In the genomic region with DNA sequence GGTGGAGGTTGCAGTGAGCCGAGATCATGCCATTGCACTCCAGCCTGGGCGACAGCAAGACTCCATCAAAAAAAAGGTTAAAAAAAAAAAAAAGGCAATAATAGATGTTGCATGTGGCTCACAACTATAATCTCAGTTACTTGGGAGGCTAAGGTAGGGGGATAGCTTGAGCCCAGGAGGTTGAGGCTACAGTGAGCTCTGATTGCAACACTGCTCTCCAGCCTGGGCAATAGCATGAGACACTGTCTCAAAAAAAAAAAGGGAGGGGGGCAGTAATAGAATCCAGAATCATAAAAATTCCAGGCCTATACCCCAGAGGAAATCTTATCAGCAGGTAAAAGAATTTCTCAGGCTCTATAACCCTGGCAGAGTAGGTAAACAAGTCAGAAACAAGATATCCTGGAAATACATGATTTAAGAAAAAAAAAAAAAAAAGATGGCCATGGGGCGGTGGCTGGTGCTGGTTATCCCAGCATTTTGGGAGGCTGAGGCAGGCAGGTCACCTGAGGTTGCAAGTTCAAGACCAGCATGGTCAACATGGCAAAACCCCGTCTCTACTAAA, we compare ENCODE assay signal across 13 cellular contexts.
"Had no signal": no experiment of that assay in that cellular context is flagged by ENCODE, and none has a peak within 500 bp of the region (broad histone marks: within the 10 kb centered on the region; RNA-seq: fewer than 3 reads in every experiment).

No MANE protein-coding gene starts in this region.

- H3K36me3 ChIP-seq: sigmoid colon, thoracic aorta had no signal

- ATAC-seq: activated CD4-positive, CD25-positive, alpha-beta regulatory T cell treated with anti-CD3 and anti-CD28 coated beads, Interleukin-2, amount 50 U/mL, for 24 hours; left ventricle myocardium superior; stimulated activated effector memory CD8-positive, alpha-beta T cell treated with anti-CD3 and anti-CD28 coated beads, Interleukin-12 subunit alpha, Interleukin-12 subunit beta, amount 100 ng/mL, for 72 hours had no signal

- H3K9me3 ChIP-seq: sigmoid colon, thoracic aorta had no signal

- DNase-seq: activated CD4-positive, alpha-beta T cell treated with anti-CD3 and anti-CD28 coated beads, Interleukin-2, amount 10 ng/mL, durations not matched to agents 7 days and 5 days; activated CD8-positive, alpha-beta memory T cell treated with anti-CD3 and anti-CD28 coated beads, Interleukin-2, amount 50 U/mL, for 48 hours; activated gamma-delta T cell; activated T-cell treated with anti-CD3 and anti-CD28 coated beads, Interleukin-2, amount 50 U/mL, for 48 hours; effector CD4-positive, alpha-beta T cell; left ventricle myocardium superior; sigmoid colon; stimulated activated CD4-positive, alpha-beta T cell treated with anti-CD3 and anti-CD28 coated beads, Interleukin-4, amount 100 ng/mL, for 24 hours; T-helper 1 cell; T1000 had no signal

- H3K27me3 ChIP-seq: sigmoid colon had no signal

- H3K27ac ChIP-seq: sigmoid colon, thoracic aorta had no signal

- H3K4me3 ChIP-seq: sigmoid colon, thoracic aorta had no signal
